Comparison of ENCODE assay signal across 10 cellular contexts in the genomic region with DNA sequence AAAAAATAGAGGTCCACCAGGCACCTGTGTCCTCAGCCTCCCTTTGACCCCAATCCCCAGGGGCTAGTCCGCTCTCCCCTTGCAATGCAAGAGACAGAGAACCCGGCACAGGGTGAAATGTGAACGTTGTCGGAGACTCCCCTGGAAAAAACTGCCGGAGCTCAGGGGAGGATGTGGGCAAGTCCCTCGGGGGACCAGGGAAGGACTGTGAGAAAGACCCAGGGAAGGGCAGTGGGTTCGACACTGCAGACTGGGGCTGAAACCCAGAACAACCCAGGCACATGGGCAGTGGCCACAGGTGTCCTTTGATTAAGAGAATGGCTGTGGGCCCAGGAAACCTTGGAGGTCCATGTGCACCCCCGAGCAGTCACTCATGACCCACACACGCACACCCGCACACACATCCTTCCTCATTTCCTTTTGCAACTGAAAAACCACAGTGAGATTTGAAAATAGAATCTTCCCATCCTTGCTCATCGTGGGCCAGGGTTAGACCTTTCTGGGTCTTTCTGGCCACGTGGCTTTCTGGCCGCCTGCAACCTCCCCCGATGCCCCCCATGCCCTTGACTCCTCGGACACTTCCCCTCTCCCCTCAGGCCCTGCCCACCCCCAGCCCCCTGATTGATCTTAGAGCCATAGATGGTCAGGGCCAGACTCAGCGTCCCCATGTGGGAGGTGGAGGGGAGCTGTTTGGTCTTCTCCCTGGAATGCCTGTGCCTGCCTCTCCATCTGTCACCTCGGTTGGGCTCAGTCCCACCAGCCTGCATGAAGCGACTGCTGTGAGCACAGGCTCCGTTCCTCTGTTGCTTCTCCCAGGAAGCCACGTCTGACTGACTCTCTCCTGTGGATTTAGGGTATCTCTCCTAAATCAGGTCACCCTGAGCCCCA. TPM values are rescaled to one million over a fixed set of nuclear protein-coding genes. Genes with fewer than 3 reads are reported as not detected.
A peak's percentile ranks its signal among the peaks of the same experiment; 100 is the strongest.
DNase-seq lines count a peak whose midpoint lies in the region; ATAC-seq and TF ChIP-seq lines count a peak whose summit lies in the region.
"Had no signal": no experiment of that assay in that cellular context is flagged by ENCODE, and none has a peak within 500 bp of the region (broad histone marks: within the 10 kb centered on the region; RNA-seq: fewer than 3 reads in every experiment).

No MANE protein-coding gene starts in this region.

- no peaks in the 10 kb centered on the region for H3K4me1 Mint-ChIP-seq in type B pancreatic cell (ENCODE audit: unreplicated experiment)

- H3K27ac Mint-ChIP-seq in type B pancreatic cell = no peak overlapping the region

- no peaks in the 10 kb centered on the region for H3K9me3 ChIP-seq in MG63
- H3K9me3 ChIP-seq in effector memory CD4-positive, alpha-beta T cell (ENCODE audit: control insufficient read depth, low read length) = no peaks in the 10 kb centered on the region

- no peaks in the 10 kb centered on the region for H3K9me3 Mint-ChIP-seq in type B pancreatic cell
- H3K9me3 Mint-ChIP-seq: H9 had no signal

- H3K36me3 ChIP-seq in MG63 = no peaks in the 10 kb centered on the region
- H3K36me3 ChIP-seq in effector memory CD4-positive, alpha-beta T cell (ENCODE audit: control insufficient read depth, insufficient read depth, low read length) = no peaks in the 10 kb centered on the region

- H3K27ac ChIP-seq in layer of hippocampus (ENCODE audit: low read depth, low read length) = peak overlapping the region; percentile 78
- H3K27ac ChIP-seq in effector memory CD4-positive, alpha-beta T cell (ENCODE audit: insufficient read depth, low read length, poor library complexity, severe bottlenecking) = no peak overlapping the region

- TF ChIP-seq CTCF in GM12864 (IDR thresholded peaks at IDR 0.05; ENCODE audit: low read depth, low read length, missing control alignments) = no peak
- TF ChIP-seq CTCF in type B pancreatic cell (conservative IDR thresholded peaks at IDR 0.05) = no peak

- no peak overlapping the region for H3K4me3 ChIP-seq in GM12864 (ENCODE audit: low read depth, low read length)
- no peak overlapping the region for H3K4me3 ChIP-seq in MG63
- no peak overlapping the region for H3K4me3 ChIP-seq in effector memory CD4-positive, alpha-beta T cell (ENCODE audit: insufficient read depth, low read depth, low read length, poor library complexity, severe bottlenecking)
- H3K4me3 ChIP-seq: heart left ventricle had no signal

- H3K4me3 Mint-ChIP-seq in type B pancreatic cell = no peak overlapping the region

- ATAC-seq in GM21737 (IDR thresholded peaks at IDR 0.05; ENCODE audit: unreplicated experiment) (peak; percentile 46), HG02938 (IDR thresholded peaks at IDR 0.05; ENCODE audit: unreplicated experiment) (no peak)

- peaks cover 9% of the 10 kb centered on the region for H3K4me1 ChIP-seq in effector memory CD4-positive, alpha-beta T cell (ENCODE audit: control insufficient read depth, insufficient read depth, low read length, poor library complexity, severe bottlenecking)

- DNase-seq in GM12864 (ENCODE audit: low read depth) = peak; percentile 66
- DNase-seq in NCI-H2171 treated with DMSO at 0.1 percent for 48 hours (lab: John Stamatoyannopoulos, UW) = peak; percentile 37
- DNase-seq in type B pancreatic cell (ENCODE audit: extremely low spot score, unreplicated experiment) = no peak
- DNase-seq in MG63 = no peak
- no peak for DNase-seq in effector memory CD4-positive, alpha-beta T cell
- DNase-seq: H9 had no signal

- H3K36me3 Mint-ChIP-seq in type B pancreatic cell = no peaks in the 10 kb centered on the region

- no peaks in the 10 kb centered on the region for H3K27me3 Mint-ChIP-seq in type B pancreatic cell

- H3K27me3 ChIP-seq in layer of hippocampus (ENCODE audit: control insufficient read depth, insufficient read depth, low read length) (no peaks in the 10 kb centered on the region), MG63 (no peaks in the 10 kb centered on the region)
- H3K27me3 ChIP-seq in effector memory CD4-positive, alpha-beta T cell (replicated peaks; ENCODE audit: control insufficient read depth, insufficient read depth, low read length, poor library complexity, severe bottlenecking) = no peaks in the 10 kb centered on the region
- H3K27me3 ChIP-seq: heart left ventricle had no signal

RNA-seq across cellular contexts. Expression of gene LAT2, which starts 7.9 kb away (rescaled TPM):
- 0.24 and 0.89 TPM in 2 replicates for total RNA-seq in type B pancreatic cell (ENCODE audit: low replicate concordance)
- total RNA-seq in MG63 (2014; rRNA removed; shearing (Covaris generic); ENCODE audit: low replicate concordance) = 0.20 TPM in 1 of 2 replicates, not detected in the other

RNA-seq across cellular contexts. Expression of gene RFC2, which starts 36.5 kb away (rescaled TPM):
- 26.5 and 40.9 TPM in 2 replicates for total RNA-seq in type B pancreatic cell (ENCODE audit: low replicate concordance)
- 17.3 and 27.4 TPM in 2 replicates for total RNA-seq in MG63 (2014; rRNA removed; shearing (Covaris generic); ENCODE audit: low replicate concordance)

RNA-seq across cellular contexts. Expression of gene EIF4H, which starts 43.5 kb away (rescaled TPM):
- total RNA-seq in type B pancreatic cell (ENCODE audit: low replicate concordance) = 250 and 251 TPM in 2 replicates
- 300 and 364 TPM in 2 replicates for total RNA-seq in MG63 (2014; rRNA removed; shearing (Covaris generic); ENCODE audit: low replicate concordance)

Comparison
In these comparisons a context has a peak if more than half of its experiments do, and no peak if none do; other contexts are left out.
1. DNase-seq: peak in GM12864 (single experiment) and NCI-H2171 treated with DMSO at 0.1 percent for 48 hours (single experiment); none in type B pancreatic cell (single experiment), MG63 (single experiment) and effector memory CD4-positive, alpha-beta T cell (0 of 3).